Comparison of ENCODE assay signal across 19 cellular contexts in the genomic region with DNA sequence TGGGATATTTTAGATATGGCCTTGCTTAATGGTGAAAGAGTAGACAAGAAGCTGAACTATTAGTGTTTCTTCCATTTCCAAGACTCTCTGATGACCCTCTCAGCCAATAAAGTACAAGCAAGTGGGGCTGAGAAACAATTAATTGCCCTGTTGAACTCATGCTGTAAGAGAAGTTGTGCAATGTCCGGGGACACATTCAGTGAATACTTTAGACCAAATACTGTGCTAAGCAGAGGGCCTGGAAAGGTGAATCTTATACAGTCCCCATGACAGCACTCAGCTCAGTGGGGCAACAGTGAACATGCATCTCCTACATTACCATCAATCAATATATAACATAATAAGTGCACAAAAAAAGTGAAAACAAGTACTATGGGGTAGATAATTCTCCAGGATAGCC. TPM values are rescaled to one million over a fixed set of nuclear protein-coding genes. Genes with fewer than 3 reads are reported as not detected.
"Had no signal": no experiment of that assay in that cellular context is flagged by ENCODE, and none has a peak within 500 bp of the region (broad histone marks: within the 10 kb centered on the region; RNA-seq: fewer than 3 reads in every experiment).

No MANE protein-coding gene starts in this region.

- H3K27me3 ChIP-seq: ascending aorta, stomach, uterus had no signal

- ATAC-seq: activated T-cell treated with anti-CD3 and anti-CD28 coated beads, Interleukin-2, amount 50 U/mL, for 72 hours had no signal

- H3K4me1 ChIP-seq: stomach had no signal

- H3K36me3 ChIP-seq: ascending aorta, stomach, uterus had no signal

- FAIRE-seq: endothelial cell of umbilical vein had no signal

- H3K9me3 ChIP-seq: ascending aorta, stomach, uterus had no signal

- H3K4me3 ChIP-seq: ascending aorta, coronary artery, stomach, uterus had no signal

- DNase-seq: activated CD4-positive, alpha-beta memory T cell treated with anti-CD3 and anti-CD28 coated beads, Interleukin-2, amount 10 ng/mL, durations not matched to agents 7 days and 5 days; activated CD8-positive, alpha-beta memory T cell treated with anti-CD3 and anti-CD28 coated beads, Interleukin-2, amount 50 U/mL, for 4 hours; activated gamma-delta T cell treated with Interleukin-2 at 50 U/mL for 16 hours; activated naive CD8-positive, alpha-beta T cell treated with anti-CD3 and anti-CD28 coated beads for 36 hours; activated T-cell treated with anti-CD3 and anti-CD28 coated beads, Interleukin-2, amount 50 U/mL, for 72 hours; caudate nucleus; effector CD4-positive, alpha-beta T cell; immature natural killer cell; left cardiac atrium; nephron progenitor cell; stimulated activated CD4-positive, alpha-beta T cell treated with anti-CD3 and anti-CD28 coated beads, Interleukin-15, amount 100 ng/mL, for 24 hours; stimulated activated CD4-positive, alpha-beta T cell treated with anti-CD3 and anti-CD28 coated beads, Interleukin-4, amount 100 ng/mL, for 24 hours; stomach; T1000; uterus had no signal

- H3K27ac ChIP-seq: ascending aorta, coronary artery, stomach, VCaP had no signal

RNA-seq across cellular contexts. Expression of a gene that starts 49.8 kb away (rescaled TPM):
- total RNA-seq: activated CD4-positive, alpha-beta memory T cell treated with anti-CD3 and anti-CD28 coated beads, Interleukin-2, amount 10 ng/mL, durations not matched to agents 7 days and 5 days; activated naive CD8-positive, alpha-beta T cell treated with anti-CD3 and anti-CD28 coated beads for 36 hours; activated T-cell treated with anti-CD3 and anti-CD28 coated beads, Interleukin-2, amount 50 U/mL, for 72 hours had no signal
- polyA plus RNA-seq: immature natural killer cell had no signal
